In the genomic region with DNA sequence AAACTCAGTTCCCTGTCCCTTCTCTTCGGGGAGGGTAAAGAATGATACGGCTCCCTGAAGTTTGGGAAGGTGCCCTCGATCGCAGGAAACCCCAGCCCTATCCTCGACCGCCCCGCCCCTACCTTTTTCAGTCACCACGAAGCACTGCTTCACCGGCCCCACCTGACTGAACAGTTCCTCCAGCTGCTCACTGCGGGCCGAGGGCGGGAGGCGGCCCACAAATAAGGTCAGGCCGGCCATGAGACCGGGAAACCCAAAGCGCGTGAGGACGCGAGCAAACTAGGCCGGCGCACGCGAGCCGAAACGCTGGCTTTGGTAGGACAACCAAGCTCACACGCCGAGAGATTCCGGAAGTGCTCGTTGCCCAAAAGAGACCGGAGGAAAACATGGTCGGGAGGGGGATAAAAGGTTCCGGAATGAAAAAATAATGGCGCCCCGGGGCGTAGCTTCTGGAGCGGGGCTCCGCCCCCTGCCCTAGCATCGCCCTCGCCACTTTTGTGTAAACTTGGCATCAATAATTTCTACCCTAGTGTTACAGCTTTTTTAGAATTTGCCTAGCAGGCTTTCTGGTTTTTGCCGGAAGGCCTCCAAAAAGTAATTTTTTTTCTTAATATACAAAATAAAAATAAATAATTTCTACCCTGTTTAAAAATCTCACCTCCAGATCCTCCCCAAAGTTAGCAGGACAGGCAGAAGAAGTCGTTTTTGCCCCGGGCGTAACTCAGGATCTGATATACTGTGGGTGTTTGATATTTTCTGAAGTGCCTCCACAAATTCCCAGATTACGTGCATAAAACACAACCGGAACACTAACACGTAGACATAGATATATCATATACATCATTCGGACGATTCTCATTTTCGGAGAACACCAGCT, we compare ENCODE assay signal across 8 cellular contexts. TPM values are rescaled to one million over a fixed set of nuclear protein-coding genes. Genes with fewer than 3 reads are reported as not detected.
DNase-seq lines count a peak whose midpoint lies in the region; ATAC-seq, FAIRE-seq and TF ChIP-seq lines count a peak whose summit lies in the region.

Gene RBM28 (minus strand): TSS at position 355 of the 877 bp plus-strand sequence. CDS start 115 bp downstream, at position 240.

- peak within 1 kb of the TSS; percentile 96 for H3K4me2 ChIP-seq in neural cell (ENCODE audit: low read length)

- H3K36me3 ChIP-seq in ES-I3 (ENCODE audit: insufficient read depth, low read length) (no peaks in the 10 kb centered on the region), neural cell (ENCODE audit: insufficient read depth, low read length) (no peaks in the 10 kb centered on the region)

- peak; percentile 95 for TF ChIP-seq POLR2A in H54 (IDR thresholded peaks at IDR 0.05; ENCODE audit: low read depth, low read length)

- peak within 1 kb of the TSS; percentile 82 for H3K4me3 ChIP-seq in neural cell (ENCODE audit: low read length)

- no peaks in the 10 kb centered on the region for H3K4me1 ChIP-seq in ES-I3 (ENCODE audit: insufficient read depth, low read length)

- peak within 1 kb of the TSS; percentile 63 for H3K27ac ChIP-seq in neural cell (ENCODE audit: low read length)

- H3K27me3 Mint-ChIP-seq in stimulated activated naive CD8-positive, alpha-beta T cell treated with anti-CD3 and anti-CD28 coated beads, Interleukin-15, amount 100 ng/mL, for 72 hours: peaks cover 13% of the 10 kb centered on the region

- H3K79me2 ChIP-seq in neural cell (replicated peaks; ENCODE audit: insufficient read depth, low read length): peaks cover 23% of the 10 kb centered on the region

- peak within 1 kb of the TSS; percentile 69 for H2AFZ ChIP-seq in neural cell (ENCODE audit: low read depth, low read length)

- H3F3A ChIP-seq in neural cell (ENCODE audit: insufficient read depth, low read length, poor library complexity, severe bottlenecking): no peaks in the 10 kb centered on the region

- FAIRE-seq in H54 (lab: Jason Lieb, UNC): no peak

- peak; percentile 95 for ATAC-seq in stimulated activated naive CD8-positive, alpha-beta T cell treated with anti-CD3 and anti-CD28 coated beads, Interleukin-15, amount 100 ng/mL, for 72 hours

- no peak for TF ChIP-seq CTCF in neural cell (IDR thresholded peaks at IDR 0.05; ENCODE audit: poor library complexity, severe bottlenecking)

- H4K20me1 ChIP-seq in neural cell (ENCODE audit: insufficient read depth): no peaks in the 10 kb centered on the region

- TF ChIP-seq EP300 in neural cell (conservative IDR thresholded peaks at IDR 0.05; ENCODE audit: poor library complexity, severe bottlenecking): peak; percentile 57

- H3K27me3 ChIP-seq in neural cell (ENCODE audit: insufficient read depth, low read depth, low read length): no peaks in the 10 kb centered on the region

- peak; percentile 49 for TF ChIP-seq RAD21 in neural cell (conservative IDR thresholded peaks at IDR 0.05)

- peak within 1 kb of the TSS; percentile 95 to 98 for H3K27ac Mint-ChIP-seq in stimulated activated naive CD8-positive, alpha-beta T cell treated with anti-CD3 and anti-CD28 coated beads, Interleukin-15, amount 100 ng/mL, for 72 hours

- H3K9ac ChIP-seq in ES-I3 (ENCODE audit: low read depth, low read length): peak within 1 kb of the TSS; percentile 97
- H3K9ac ChIP-seq in neural cell (ENCODE audit: low read length): peak within 1 kb of the TSS; percentile 74

- H3K9me3 ChIP-seq in ES-I3 (ENCODE audit: control insufficient read depth, insufficient read depth, low read length) (no peaks in the 10 kb centered on the region), neural cell (ENCODE audit: low read length) (no peaks in the 10 kb centered on the region)

- H3K9me2 ChIP-seq in neural cell (ENCODE audit: insufficient read depth, low read length): no peaks in the 10 kb centered on the region

- peaks cover 33% of the 10 kb centered on the region for H3K4me1 Mint-ChIP-seq in stimulated activated naive CD8-positive, alpha-beta T cell treated with anti-CD3 and anti-CD28 coated beads, Interleukin-15, amount 100 ng/mL, for 72 hours

- peak within 1 kb of the TSS; percentile 82 to 96 for H3K4me3 Mint-ChIP-seq in stimulated activated naive CD8-positive, alpha-beta T cell treated with anti-CD3 and anti-CD28 coated beads, Interleukin-15, amount 100 ng/mL, for 72 hours

- DNase-seq in H54 (ENCODE audit: insufficient read length, low spot score): peak; percentile 90
- peak; percentile 96 for DNase-seq in LoVo (ENCODE audit: low spot score)
- DNase-seq in SHP77 treated with DMSO at 0.1 percent for 48 hours (lab: John Stamatoyannopoulos, UW): peak; percentile 63
- DNase-seq in activated effector memory CD4-positive, alpha-beta T cell treated with anti-CD3 and anti-CD28 coated beads, Interleukin-2, amount 50 U/mL, for 16 hours: peak; percentile 94
- DNase-seq in fibroblast of the conjunctiva (ENCODE audit: low read depth): peak; percentile 75
- DNase-seq in stimulated activated naive CD8-positive, alpha-beta T cell treated with anti-CD3 and anti-CD28 coated beads, Interleukin-15, amount 100 ng/mL, for 72 hours: peak; percentile 88 to 89

- no peaks in the 10 kb centered on the region for H3K9me3 Mint-ChIP-seq in stimulated activated naive CD8-positive, alpha-beta T cell treated with anti-CD3 and anti-CD28 coated beads, Interleukin-15, amount 100 ng/mL, for 72 hours

TF ChIP-seq in neural cell, 6 proteins besides CTCF, POLR2A, EP300 and RAD21:
- TF ChIP-seq MXI1 (conservative IDR thresholded peaks at IDR 0.05; ENCODE audit: poor library complexity, severe bottlenecking) (peak; percentile 98), EZH2 (IDR thresholded peaks at IDR 0.05; ENCODE audit: borderline replicate concordance, insufficient read depth, low read length, poor library complexity, severe bottlenecking) (no peak), SMC3 (conservative IDR thresholded peaks at IDR 0.05; ENCODE audit: poor library complexity) (peak; percentile 59), POLR2AphosphoS5 (IDR thresholded peaks at IDR 0.05) (peak; percentile 84), REST (IDR thresholded peaks at IDR 0.05; ENCODE audit: borderline replicate concordance) (peak; percentile 61), TAF1 (IDR thresholded peaks at IDR 0.05; ENCODE audit: low read depth) (peak; percentile 75)

RNA-seq across cellular contexts. Expression of gene RBM28, which starts in this region (rescaled TPM):
- 18.9 and 33.8 TPM in 2 replicates for polyA plus RNA-seq in neural cell
- 30.7 and 35.9 TPM in 2 replicates for polyA minus RNA-seq in neural cell

Comparison
In these comparisons a context has a peak if more than half of its experiments do, and no peak if none do; other contexts are left out.
1. Peak in every context shown above with its lines: DNase-seq, ATAC-seq, H3K4me3 ChIP-seq and H3K27ac ChIP-seq.